In the genomic region with DNA sequence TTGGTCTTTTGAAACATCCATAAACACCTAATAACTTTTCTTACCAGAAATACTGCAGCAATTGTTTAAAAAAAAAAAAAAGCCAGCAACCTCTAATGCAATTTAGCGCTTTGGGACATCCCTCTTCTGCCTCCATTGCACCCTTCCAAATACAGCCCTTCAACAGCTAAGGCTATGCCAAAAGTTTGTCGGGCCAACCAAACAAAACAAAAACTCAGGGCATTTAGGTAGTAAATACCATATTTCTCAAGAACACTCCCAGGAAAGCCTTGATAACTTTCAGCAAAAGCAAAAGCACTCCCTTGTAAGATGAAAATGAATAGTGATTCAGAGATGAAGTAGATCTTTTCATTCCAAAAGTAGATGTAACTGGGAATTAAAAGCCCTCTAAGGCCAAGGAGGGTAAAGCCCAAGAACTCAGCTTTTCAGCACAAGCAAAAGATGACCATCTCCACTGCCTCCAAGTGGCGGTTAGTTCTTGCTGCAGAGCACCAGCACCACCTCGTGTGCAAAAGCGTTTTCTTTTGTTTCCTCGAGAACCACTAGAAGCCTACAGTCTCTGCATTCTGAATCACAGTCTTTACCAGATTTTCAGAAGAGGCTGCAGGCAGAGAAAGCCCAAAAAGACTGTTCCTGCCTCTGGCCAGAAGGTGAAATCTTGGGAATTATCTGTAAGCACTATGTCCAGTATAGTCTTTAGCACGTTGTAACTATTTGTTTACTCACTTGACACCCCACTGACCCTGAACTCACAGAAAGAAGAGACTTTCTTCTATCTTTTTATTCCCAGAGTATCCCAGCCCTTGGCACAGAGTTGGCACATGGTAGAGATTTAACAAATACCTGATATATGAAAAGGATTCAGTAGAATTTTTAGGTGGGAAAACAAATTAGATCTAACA, we compare ENCODE assay signal across 8 cellular contexts. TPM values are rescaled to one million over a fixed set of nuclear protein-coding genes. Genes with fewer than 3 reads are reported as not detected.
A peak's percentile ranks its signal among the peaks of the same experiment; 100 is the strongest.
DNase-seq lines count a peak whose midpoint lies in the region; ATAC-seq, FAIRE-seq and TF ChIP-seq lines count a peak whose summit lies in the region.

No MANE protein-coding gene starts in this region.

- no peaks in the 10 kb centered on the region for H3K9me3 ChIP-seq in astrocyte (ENCODE audit: insufficient read depth, low read depth, low read length)

- H3K4me1 ChIP-seq in astrocyte (ENCODE audit: insufficient read depth, low read length), result no peaks in the 10 kb centered on the region

- no peak overlapping the region for H3K4me3 ChIP-seq in astrocyte (ENCODE audit: insufficient read depth, low read depth, low read length)

- H3K4me3 Mint-ChIP-seq in astrocyte (ENCODE audit: unreplicated experiment), result no peak overlapping the region
- no peak overlapping the region for H3K4me3 Mint-ChIP-seq in stimulated activated effector memory CD8-positive, alpha-beta T cell treated with anti-CD3 and anti-CD28 coated beads, Interleukin-12 subunit alpha, Interleukin-12 subunit beta, amount 100 ng/mL, for 72 hours

- peak; percentile 84 for FAIRE-seq in D721Med (lab: Jason Lieb, UNC)
- FAIRE-seq in astrocyte (lab: Jason Lieb, UNC), result peak; percentile 93

- no peak overlapping the region for H3K27ac ChIP-seq in astrocyte (ENCODE audit: low read depth, low read length)

- no peak overlapping the region for H3K4me2 ChIP-seq in astrocyte (ENCODE audit: low read length)

- no peak overlapping the region for H2AFZ ChIP-seq in astrocyte (ENCODE audit: low read depth, low read length)

- no peak overlapping the region for H3K27ac Mint-ChIP-seq in astrocyte (ENCODE audit: unreplicated experiment)
- H3K27ac Mint-ChIP-seq in stimulated activated effector memory CD8-positive, alpha-beta T cell treated with anti-CD3 and anti-CD28 coated beads, Interleukin-12 subunit alpha, Interleukin-12 subunit beta, amount 100 ng/mL, for 72 hours, result no peak overlapping the region

- no peaks in the 10 kb centered on the region for H3K4me1 Mint-ChIP-seq in astrocyte (ENCODE audit: low read depth, unreplicated experiment)
- no peaks in the 10 kb centered on the region for H3K4me1 Mint-ChIP-seq in stimulated activated effector memory CD8-positive, alpha-beta T cell treated with anti-CD3 and anti-CD28 coated beads, Interleukin-12 subunit alpha, Interleukin-12 subunit beta, amount 100 ng/mL, for 72 hours

- DNase-seq in D721Med (ENCODE audit: insufficient read length, low spot score), result no peak
- DNase-seq in GM19238 (ENCODE audit: insufficient read length, low spot score), result peak; percentile 5
- DNase-seq in NCI-H69 (lab: John Stamatoyannopoulos, UW), result peak; percentile 91
- DNase-seq in astrocyte (ENCODE audit: low read depth), result peak; percentile 61
- DNase-seq in iPS-NIHi11 (ENCODE audit: low spot score), result peak; percentile 73
- no peak for DNase-seq in stimulated activated effector memory CD8-positive, alpha-beta T cell treated with anti-CD3 and anti-CD28 coated beads, Interleukin-12 subunit alpha, Interleukin-12 subunit beta, amount 100 ng/mL, for 72 hours (ENCODE audit: low spot score in 2 of 2)

- no peaks in the 10 kb centered on the region for H3K36me3 ChIP-seq in astrocyte (ENCODE audit: insufficient read depth, low read length)

- H3K27me3 Mint-ChIP-seq in astrocyte (ENCODE audit: low read depth, unreplicated experiment), result no peaks in the 10 kb centered on the region

- no peak overlapping the region for H3K9ac ChIP-seq in astrocyte (ENCODE audit: low read length)

- peak; percentile 68 for ATAC-seq in HG03565 (IDR thresholded peaks at IDR 0.05; ENCODE audit: unreplicated experiment)
- ATAC-seq in stimulated activated effector memory CD8-positive, alpha-beta T cell treated with anti-CD3 and anti-CD28 coated beads, Interleukin-12 subunit alpha, Interleukin-12 subunit beta, amount 100 ng/mL, for 72 hours, result peak; percentile 64
- ATAC-seq in GM19467 (IDR thresholded peaks at IDR 0.05; ENCODE audit: unreplicated experiment), result no peak

- no peaks in the 10 kb centered on the region for H3K36me3 Mint-ChIP-seq in astrocyte (ENCODE audit: low read depth, unreplicated experiment)
- no peaks in the 10 kb centered on the region for H3K36me3 Mint-ChIP-seq in stimulated activated effector memory CD8-positive, alpha-beta T cell treated with anti-CD3 and anti-CD28 coated beads, Interleukin-12 subunit alpha, Interleukin-12 subunit beta, amount 100 ng/mL, for 72 hours

- TF ChIP-seq CTCF in D721Med (IDR thresholded peaks at IDR 0.05; ENCODE audit: insufficient read depth, missing control alignments), result peak; percentile 77
- peak; percentile 69 for TF ChIP-seq CTCF in astrocyte (IDR thresholded peaks at IDR 0.05; ENCODE audit: insufficient read depth, low read depth, low read length)

- no peaks in the 10 kb centered on the region for H3K9me3 Mint-ChIP-seq in astrocyte (ENCODE audit: unreplicated experiment)
- H3K9me3 Mint-ChIP-seq in stimulated activated effector memory CD8-positive, alpha-beta T cell treated with anti-CD3 and anti-CD28 coated beads, Interleukin-12 subunit alpha, Interleukin-12 subunit beta, amount 100 ng/mL, for 72 hours, result no peaks in the 10 kb centered on the region

- no peaks in the 10 kb centered on the region for H4K20me1 ChIP-seq in astrocyte (ENCODE audit: insufficient read depth, low read length)

- no peaks in the 10 kb centered on the region for H3K79me2 ChIP-seq in astrocyte (ENCODE audit: insufficient read depth, low read length)

- no peaks in the 10 kb centered on the region for H3K27me3 ChIP-seq in astrocyte (ENCODE audit: insufficient read depth, low read length)

RNA-seq across cellular contexts. Expression of a gene that starts 53.1 kb away (rescaled TPM):
- total RNA-seq in astrocyte, result not detected in 2 replicates

Comparison
In these comparisons a context has a peak if more than half of its experiments do, and no peak if none do; other contexts are left out.
1. DNase-seq: peak in GM19238 (single experiment), NCI-H69 (single experiment), astrocyte (single experiment) and iPS-NIHi11 (single experiment); none in D721Med (single experiment) and stimulated activated effector memory CD8-positive, alpha-beta T cell treated with anti-CD3 and anti-CD28 coated beads, Interleukin-12 subunit alpha, Interleukin-12 subunit beta, amount 100 ng/mL, for 72 hours (0 of 2).